Comparison of ENCODE assay signal across 18 cellular contexts in the genomic region with DNA sequence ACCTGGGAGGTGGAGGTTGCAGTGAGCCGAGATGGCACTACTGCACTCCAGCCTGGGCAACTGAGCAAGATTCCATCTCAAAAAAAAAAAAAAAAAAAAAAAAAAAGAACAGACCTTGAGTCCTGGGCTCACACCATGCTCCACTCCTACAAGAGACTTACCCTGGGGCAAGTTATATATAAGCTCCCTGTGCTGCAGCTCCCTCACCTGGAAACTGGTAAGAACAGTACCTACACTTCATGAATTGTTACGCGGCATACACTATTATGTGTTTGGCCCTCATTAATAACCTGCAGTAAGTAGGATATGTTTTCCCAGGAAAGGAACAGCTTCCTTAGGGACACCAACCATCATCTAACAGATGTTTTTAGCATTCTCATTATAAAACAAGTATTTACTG.
A peak's percentile ranks its signal among the peaks of the same experiment; 100 is the strongest.
DNase-seq lines count a peak whose midpoint lies in the region; ATAC-seq, FAIRE-seq and TF ChIP-seq lines count a peak whose summit lies in the region.
"Had no signal": no experiment of that assay in that cellular context is flagged by ENCODE, and none has a peak within 500 bp of the region (broad histone marks: within the 10 kb centered on the region; RNA-seq: fewer than 3 reads in every experiment).

No MANE protein-coding gene starts in this region.

- no peak overlapping the region for H3K9ac ChIP-seq in H1 (replicated peaks in 1 of 4; ENCODE audit: extremely low read depth in 1 of 4, low read depth in 3 of 4, low read length in 3 of 4)

- CTCF ChIA-PET in H1 (lab: Charles Lee; ENCODE audit: partially characterized antibody), result interaction anchor here (0.7 to 4.7 kb wide), 12 partner anchors 8 to 297 kb away, joined by 3 to 34 read pairs (median 4); no protein-coding TSS in a partner anchor

- no peak overlapping the region for H2BK20ac ChIP-seq in H1 (ENCODE audit: low read length)

- TF ChIP-seq CTCF in H1 (IDR thresholded peaks at IDR 0.05; ENCODE audit: control extremely low read depth in 1 of 3, insufficient read depth in 1 of 3, low read depth in 1 of 3, low read length in 3 of 3) (peak in 2 of 3 experiments; percentile 50 to 55; a peak in 3 of 4 replicates), psoas muscle (IDR thresholded peaks at IDR 0.05) (peak; percentile 27)

- no peaks in the 10 kb centered on the region for H3K79me1 ChIP-seq in H1 (ENCODE audit: low read depth, low read length)

- H4K20me1 ChIP-seq in H1 (replicated peaks in 1 of 2; ENCODE audit: control insufficient read depth in 1 of 2, insufficient read depth in 2 of 2, low read length in 2 of 2), result no peaks in the 10 kb centered on the region

- H2BK12ac ChIP-seq in H1 (ENCODE audit: low read depth, low read length), result no peak overlapping the region

- H2BK5ac ChIP-seq in H1 (ENCODE audit: low read depth, low read length), result no peak overlapping the region

- no peak overlapping the region for H2AK5ac ChIP-seq in H1 (ENCODE audit: low read depth, low read length)

- no peak for FAIRE-seq in H1 (lab: Jason Lieb, UNC)
- FAIRE-seq: D721Med, TTC549 had no signal

- no peak overlapping the region for H3K4ac ChIP-seq in H1 (replicated peaks; ENCODE audit: insufficient read length, low read depth, low read length)

- no peak overlapping the region for H3K4me3 ChIP-seq in H1 (ENCODE audit: extremely low read depth in 1 of 4, insufficient read depth in 2 of 4, low read depth in 3 of 4, low read length in 4 of 4)
- no peak overlapping the region for H3K4me3 ChIP-seq in psoas muscle
- H3K4me3 ChIP-seq: HAP-1, SK-N-MC had no signal

- H3K27ac Mint-ChIP-seq in stimulated activated effector memory CD8-positive, alpha-beta T cell treated with anti-CD3 and anti-CD28 coated beads, Interleukin-12 subunit alpha, Interleukin-12 subunit beta, amount 100 ng/mL, for 72 hours, result no peak overlapping the region
- H3K27ac Mint-ChIP-seq: activated CD4-positive, alpha-beta memory T cell treated with anti-CD3 and anti-CD28 coated beads, Interleukin-2, amount 10 ng/mL, durations not matched to agents 7 days and 5 days; activated T-helper 2 cell treated with anti-CD3 and anti-CD28 coated beads, Interferon-gamma antibody, Interleukin-2, Interleukin-4, amounts not matched to agents 10 μg/mL and 5 μg/mL and 100 μg/mL, durations not matched to agents 14 hours and 24 hours and 36 hours had no signal

- intact Hi-C loops in psoas muscle (cut with DNase I), result no loop called here

- no peaks in the 10 kb centered on the region for H3K9me3 Mint-ChIP-seq in stimulated activated effector memory CD8-positive, alpha-beta T cell treated with anti-CD3 and anti-CD28 coated beads, Interleukin-12 subunit alpha, Interleukin-12 subunit beta, amount 100 ng/mL, for 72 hours
- H3K9me3 Mint-ChIP-seq: activated CD4-positive, alpha-beta memory T cell treated with anti-CD3 and anti-CD28 coated beads, Interleukin-2, amount 10 ng/mL, durations not matched to agents 7 days and 5 days; activated T-helper 2 cell treated with anti-CD3 and anti-CD28 coated beads, Interferon-gamma antibody, Interleukin-2, Interleukin-4, amounts not matched to agents 10 μg/mL and 5 μg/mL and 100 μg/mL, durations not matched to agents 14 hours and 24 hours and 36 hours had no signal

- H3K23me2 ChIP-seq in H1 (ENCODE audit: low read depth, low read length), result no peaks in the 10 kb centered on the region

- H3K36me3 Mint-ChIP-seq in stimulated activated effector memory CD8-positive, alpha-beta T cell treated with anti-CD3 and anti-CD28 coated beads, Interleukin-12 subunit alpha, Interleukin-12 subunit beta, amount 100 ng/mL, for 72 hours, result no peaks in the 10 kb centered on the region

- H3K4me2 ChIP-seq in H1 (ENCODE audit: insufficient read depth in 1 of 2, low read depth in 2 of 2, low read length in 2 of 2), result no peak overlapping the region

- TF ChIP-seq EP300 in H1 (IDR thresholded peaks at IDR 0.05; ENCODE audit: borderline replicate concordance in 1 of 2, low read depth in 2 of 2, low read length in 2 of 2), result no peak

- no peak overlapping the region for H2AFZ ChIP-seq in H1 (ENCODE audit: low read length)

- H3K36me3 ChIP-seq in H1 (ENCODE audit: control insufficient read depth in 2 of 4, insufficient read depth in 4 of 4, low read length in 3 of 4), result no peaks in the 10 kb centered on the region
- H3K36me3 ChIP-seq in psoas muscle (ENCODE audit: insufficient read depth in 1 of 2, low read depth in 1 of 2), result no peaks in the 10 kb centered on the region
- H3K36me3 ChIP-seq: HAP-1 had no signal

- H3K14ac ChIP-seq in H1 (ENCODE audit: insufficient read length), result no peak overlapping the region

- 91% methylated on average over 3 of the region's 3 CpGs; no CpG with 5 or more reads in 1 of the 2 experiments for WGBS in H1 (ENCODE audit: extremely low coverage in 1 of 2, insufficient coverage in 1 of 2, insufficient read length in 1 of 2, insufficient replicate concordance in 2 of 2, low coverage in 1 of 2, low lambda C conversion rate in 2 of 2, missing lambda C conversion rate in 1 of 2), 2 experiments
- WGBS in psoas muscle, 3 donors, result 82 to 85% (median 83%) methylated on average over 3 of the region's 3 CpGs

- H3K9me3 ChIP-seq in H1 (ENCODE audit: insufficient read depth in 2 of 2, low read depth in 1 of 2, low read length in 1 of 2), result no peaks in the 10 kb centered on the region
- no peaks in the 10 kb centered on the region for H3K9me3 ChIP-seq in psoas muscle
- H3K9me3 ChIP-seq: HAP-1 had no signal

- H3K27me3 ChIP-seq in H1 (replicated peaks in 1 of 4; ENCODE audit: control insufficient read depth in 3 of 4, extremely low read depth in 1 of 4, insufficient read depth in 3 of 4, low read length in 3 of 4) (no peaks in the 10 kb centered on the region), psoas muscle (ENCODE audit: insufficient read depth in 3 of 3, low read length in 2 of 3) (no peaks in the 10 kb centered on the region)

- H3K4me1 ChIP-seq in H1 (replicated peaks in 1 of 4; ENCODE audit: control insufficient read depth in 3 of 4, insufficient read depth in 4 of 4, low read length in 3 of 4), result no peaks in the 10 kb centered on the region
- H3K4me1 ChIP-seq in psoas muscle, result no peaks in the 10 kb centered on the region
- H3K4me1 ChIP-seq: HAP-1 had no signal

- DNase-seq in SIG-M5 treated with dmso at 0.1 percent for 504 hours (lab: John Stamatoyannopoulos, UW; ENCODE audit: unreplicated experiment) (peak; percentile 13), SIG-M5 (lab: John Stamatoyannopoulos, UW) (no peak), M059J (ENCODE audit: low read depth) (peak; percentile 52), H1 (ENCODE audit: low read depth in 1 of 2, low spot score in 2 of 2) (no peak), psoas muscle (no peak), HK-2 (ENCODE audit: unreplicated experiment) (no peak)
- no peak for DNase-seq in stimulated activated effector memory CD8-positive, alpha-beta T cell treated with anti-CD3 and anti-CD28 coated beads, Interleukin-12 subunit alpha, Interleukin-12 subunit beta, amount 100 ng/mL, for 72 hours (ENCODE audit: low spot score in 2 of 2)
- DNase-seq: activated CD4-positive, alpha-beta memory T cell treated with anti-CD3 and anti-CD28 coated beads, Interleukin-2, amount 10 ng/mL, durations not matched to agents 7 days and 5 days; KBM-7; NCI-H1694; NCI-H774; stimulated activated naive CD8-positive, alpha-beta T cell treated with anti-CD3 and anti-CD28 coated beads, Interleukin-15, Interleukin-2, amounts not matched to agents 100 U/mL and 50 U/mL, for 24 hours had no signal

- H3K23ac ChIP-seq in H1 (ENCODE audit: insufficient read length), result no peak overlapping the region

- no peak overlapping the region for H2BK15ac ChIP-seq in H1 (ENCODE audit: low read length)

- no peak overlapping the region for H3K4me3 Mint-ChIP-seq in stimulated activated effector memory CD8-positive, alpha-beta T cell treated with anti-CD3 and anti-CD28 coated beads, Interleukin-12 subunit alpha, Interleukin-12 subunit beta, amount 100 ng/mL, for 72 hours
- H3K4me3 Mint-ChIP-seq: activated CD4-positive, alpha-beta memory T cell treated with anti-CD3 and anti-CD28 coated beads, Interleukin-2, amount 10 ng/mL, durations not matched to agents 7 days and 5 days had no signal

- H3K56ac ChIP-seq in H1 (replicated peaks; ENCODE audit: insufficient read length, low read depth, low read length), result no peak overlapping the region

- H2BK120ac ChIP-seq in H1 (replicated peaks; ENCODE audit: low read depth, low read length), result no peak overlapping the region

- TF ChIP-seq RAD21 in H1 (IDR thresholded peaks at IDR 0.05 in 1 of 2, conservative IDR thresholded peaks at IDR 0.05 in 1 of 2; ENCODE audit: low read depth in 2 of 2, low read length in 2 of 2), result peak; percentile 69 to 75

- H3K18ac ChIP-seq in H1 (ENCODE audit: extremely low read depth, low read length), result no peak overlapping the region

- H4K91ac ChIP-seq in H1 (replicated peaks; ENCODE audit: insufficient read length, low read length), result no peak overlapping the region

- no peaks in the 10 kb centered on the region for H3K79me2 ChIP-seq in H1 (ENCODE audit: control insufficient read depth in 1 of 2, insufficient read depth in 2 of 2, low read length in 2 of 2)

- POLR2A ChIA-PET in H1 (lab: Charles Lee; ENCODE audit: partially characterized antibody), result no interaction called here

- no peaks in the 10 kb centered on the region for H3K4me1 Mint-ChIP-seq in stimulated activated effector memory CD8-positive, alpha-beta T cell treated with anti-CD3 and anti-CD28 coated beads, Interleukin-12 subunit alpha, Interleukin-12 subunit beta, amount 100 ng/mL, for 72 hours
- H3K4me1 Mint-ChIP-seq: activated CD4-positive, alpha-beta memory T cell treated with anti-CD3 and anti-CD28 coated beads, Interleukin-2, amount 10 ng/mL, durations not matched to agents 7 days and 5 days had no signal

- no peak overlapping the region for H4K8ac ChIP-seq in H1 (ENCODE audit: extremely low read depth, insufficient read depth, low read length)

- no peak for TF ChIP-seq POLR2A in H1 (IDR thresholded peaks at IDR 0.05; ENCODE audit: control extremely low read depth in 1 of 2, low read depth in 2 of 2, low read length in 2 of 2)

- H3K27ac ChIP-seq in H1 (ENCODE audit: low read depth, low read length) (no peak overlapping the region), psoas muscle (no peak overlapping the region)
- H3K27ac ChIP-seq: SK-N-MC had no signal

- no peak overlapping the region for H4K5ac ChIP-seq in H1 (ENCODE audit: insufficient read length, low read depth, low read length)

- peak in 2 of 4 donors; percentile 57 to 63 for ATAC-seq in psoas muscle
- no peak for ATAC-seq in GM18907 (IDR thresholded peaks at IDR 0.05; ENCODE audit: unreplicated experiment)
- ATAC-seq in stimulated activated effector memory CD8-positive, alpha-beta T cell treated with anti-CD3 and anti-CD28 coated beads, Interleukin-12 subunit alpha, Interleukin-12 subunit beta, amount 100 ng/mL, for 72 hours, result no peak
- ATAC-seq: stimulated activated naive CD8-positive, alpha-beta T cell treated with anti-CD3 and anti-CD28 coated beads, Interleukin-15, Interleukin-2, amounts not matched to agents 100 U/mL and 50 U/mL, for 24 hours had no signal

TF ChIP-seq in H1, 55 proteins besides CTCF, POLR2A, EP300 and RAD21:
- no peak for TF ChIP-seq MAX (IDR thresholded peaks at IDR 0.05)

Comparison
In these comparisons a context has a peak if more than half of its experiments do, and no peak if none do; other contexts are left out.
1. DNase-seq: peak in SIG-M5 treated with dmso at 0.1 percent for 504 hours (single experiment) and M059J (single experiment); none in SIG-M5 (single experiment), H1 (0 of 2), psoas muscle (0 of 2), HK-2 (single experiment) and stimulated activated effector memory CD8-positive, alpha-beta T cell treated with anti-CD3 and anti-CD28 coated beads, Interleukin-12 subunit alpha, Interleukin-12 subunit beta, amount 100 ng/mL, for 72 hours (0 of 2).